25 cellular contexts compared by ENCODE assay signal in genomic region chr3:31942446-31942845, GRCh38. TPM values are rescaled to one million over a fixed set of nuclear protein-coding genes. Genes with fewer than 3 reads are reported as not detected.
"Had no signal": no experiment of that assay in that cellular context is flagged by ENCODE, and none has a peak within 500 bp of the region (broad histone marks: within the 10 kb centered on the region; RNA-seq: fewer than 3 reads in every experiment).

No MANE protein-coding gene starts in this region.

- H3K4me3 ChIP-seq: breast epithelium, left lung, lower lobe of right lung, right lobe of liver had no signal

- H3K4me3 Mint-ChIP-seq: activated CD4-positive, alpha-beta memory T cell treated with anti-CD3 and anti-CD28 coated beads, Interleukin-2, amount 10 ng/mL, durations not matched to agents 7 days and 5 days; activated CD4-positive, alpha-beta T cell treated with anti-CD3 and anti-CD28 coated beads, Interleukin-2, amount 10 ng/mL, durations not matched to agents 7 days and 5 days; activated T-cell treated with anti-CD3 and anti-CD28 coated beads, Interleukin-2, amount 50 U/mL, for 4 hours; central memory CD8-positive, alpha-beta T cell; dendritic cell treated with granulocyte-macrophage colony-stimulating factor and Interleukin-4, amounts not matched to agents 40 ng/mL and 50 ng/mL, for 4 days; naive thymus-derived CD8-positive, alpha-beta T cell; stimulated activated effector memory CD8-positive, alpha-beta T cell treated with anti-CD3 and anti-CD28 coated beads, Interleukin-12 subunit alpha, Interleukin-12 subunit beta, amount 100 ng/mL, for 72 hours; stimulated activated naive CD8-positive, alpha-beta T cell treated with anti-CD3 and anti-CD28 coated beads, Interleukin-15, amount 100 ng/mL, for 72 hours; T-helper 17 cell had no signal

- H3K27me3 Mint-ChIP-seq: activated CD4-positive, alpha-beta T cell treated with anti-CD3 and anti-CD28 coated beads, Interleukin-2, amount 10 ng/mL, durations not matched to agents 7 days and 5 days; dendritic cell treated with granulocyte-macrophage colony-stimulating factor and Interleukin-4, amounts not matched to agents 40 ng/mL and 50 ng/mL, for 4 days had no signal

- H3K4me1 ChIP-seq: breast epithelium, right lobe of liver had no signal

- H3K9me3 ChIP-seq: breast epithelium, left lung, lower lobe of right lung, right lobe of liver had no signal

- H3K9me3 Mint-ChIP-seq: activated CD4-positive, alpha-beta memory T cell treated with anti-CD3 and anti-CD28 coated beads, Interleukin-2, amount 10 ng/mL, durations not matched to agents 7 days and 5 days; activated naive CD4-positive, alpha-beta T cell treated with anti-CD3 and anti-CD28 coated beads, Interleukin-2, amount 50 U/mL, for 72 hours; central memory CD8-positive, alpha-beta T cell; dendritic cell treated with granulocyte-macrophage colony-stimulating factor and Interleukin-4, amounts not matched to agents 40 ng/mL and 50 ng/mL, for 4 days; stimulated activated effector memory CD8-positive, alpha-beta T cell treated with anti-CD3 and anti-CD28 coated beads, Interleukin-12 subunit alpha, Interleukin-12 subunit beta, amount 100 ng/mL, for 72 hours; stimulated activated naive CD8-positive, alpha-beta T cell treated with anti-CD3 and anti-CD28 coated beads, Interleukin-15, amount 100 ng/mL, for 72 hours had no signal

- H3K27me3 ChIP-seq: breast epithelium, left lung had no signal

- H3K36me3 Mint-ChIP-seq: activated naive CD4-positive, alpha-beta T cell treated with anti-CD3 and anti-CD28 coated beads, Interleukin-2, amount 50 U/mL, for 72 hours; naive thymus-derived CD8-positive, alpha-beta T cell; stimulated activated effector memory CD8-positive, alpha-beta T cell treated with anti-CD3 and anti-CD28 coated beads, Interleukin-12 subunit alpha, Interleukin-12 subunit beta, amount 100 ng/mL, for 72 hours had no signal

- H3K27ac Mint-ChIP-seq: activated CD4-positive, alpha-beta memory T cell treated with anti-CD3 and anti-CD28 coated beads, Interleukin-2, amount 10 ng/mL, durations not matched to agents 7 days and 5 days; activated CD4-positive, alpha-beta T cell treated with anti-CD3 and anti-CD28 coated beads, Interleukin-2, amount 10 ng/mL, durations not matched to agents 7 days and 5 days; activated naive CD4-positive, alpha-beta T cell treated with anti-CD3 and anti-CD28 coated beads, Interleukin-2, amount 50 U/mL, for 72 hours; activated T-helper 2 cell treated with anti-CD3 and anti-CD28 coated beads, Interferon-gamma antibody, Interleukin-2, Interleukin-4, amounts not matched to agents 10 μg/mL and 5 μg/mL and 100 μg/mL, durations not matched to agents 14 hours and 24 hours and 36 hours; dendritic cell treated with granulocyte-macrophage colony-stimulating factor and Interleukin-4, amounts not matched to agents 40 ng/mL and 50 ng/mL, for 4 days; stimulated activated effector memory CD8-positive, alpha-beta T cell treated with anti-CD3 and anti-CD28 coated beads, Interleukin-12 subunit alpha, Interleukin-12 subunit beta, amount 100 ng/mL, for 72 hours; stimulated activated naive CD8-positive, alpha-beta T cell treated with anti-CD3 and anti-CD28 coated beads, Interleukin-15, amount 100 ng/mL, for 72 hours; T-helper 17 cell had no signal

- FAIRE-seq: frontal cortex had no signal

- H3K4me1 Mint-ChIP-seq: activated CD4-positive, alpha-beta memory T cell treated with anti-CD3 and anti-CD28 coated beads, Interleukin-2, amount 10 ng/mL, durations not matched to agents 7 days and 5 days; activated CD4-positive, alpha-beta T cell treated with anti-CD3 and anti-CD28 coated beads, Interleukin-2, amount 10 ng/mL, durations not matched to agents 7 days and 5 days; central memory CD8-positive, alpha-beta T cell; stimulated activated effector memory CD8-positive, alpha-beta T cell treated with anti-CD3 and anti-CD28 coated beads, Interleukin-12 subunit alpha, Interleukin-12 subunit beta, amount 100 ng/mL, for 72 hours; stimulated activated naive CD8-positive, alpha-beta T cell treated with anti-CD3 and anti-CD28 coated beads, Interleukin-15, amount 100 ng/mL, for 72 hours; T-helper 17 cell had no signal

- H3K27ac ChIP-seq: breast epithelium, left lung, lower lobe of right lung, right lobe of liver, WERI-Rb-1 had no signal

- DNase-seq: activated CD4-positive, alpha-beta memory T cell treated with anti-CD3 and anti-CD28 coated beads, Interleukin-2, amount 10 ng/mL, durations not matched to agents 7 days and 5 days; activated CD4-positive, alpha-beta T cell treated with anti-CD3 and anti-CD28 coated beads, Interleukin-2, amount 10 ng/mL, durations not matched to agents 7 days and 5 days; activated CD4-positive, CD25-positive, alpha-beta regulatory T cell treated with anti-CD3 and anti-CD28 coated beads, Interleukin-2, amount 50 U/mL, for 72 hours; activated CD8-positive, alpha-beta memory T cell treated with anti-CD3 and anti-CD28 coated beads, Interleukin-2, amount 50 U/mL, for 48 hours; activated T-cell treated with anti-CD3 and anti-CD28 coated beads, Interleukin-2, amount 50 U/mL, for 4 hours; left lung; lower lobe of right lung; mesenchymal stem cell; naive thymus-derived CD8-positive, alpha-beta T cell; posterior cingulate gyrus; right lobe of liver; stimulated activated CD4-positive, alpha-beta T cell treated with anti-CD3 and anti-CD28 coated beads, Interleukin-12 subunit alpha, Interleukin-12 subunit beta, amount 100 ng/mL, for 4 hours; stimulated activated CD4-positive, alpha-beta T cell treated with anti-CD3 and anti-CD28 coated beads, Interleukin-4, amount 100 ng/mL, for 1 hour; stimulated activated naive CD8-positive, alpha-beta T cell treated with anti-CD3 and anti-CD28 coated beads, Interleukin-15, amount 100 ng/mL, for 72 hours; substantia nigra; T-helper 17 cell; T1000; WERI-Rb-1 had no signal

- H3K36me3 ChIP-seq: breast epithelium, left lung, lower lobe of right lung, right lobe of liver, WERI-Rb-1 had no signal

RNA-seq across cellular contexts. Expression of gene ZNF860, which starts 39.1 kb away (rescaled TPM):
- total RNA-seq: activated CD4-positive, alpha-beta T cell treated with anti-CD3 and anti-CD28 coated beads, Interleukin-2, amount 10 ng/mL, durations not matched to agents 7 days and 5 days had no signal
- polyA plus RNA-seq: naive thymus-derived CD8-positive, alpha-beta T cell had no signal
